Comparison of ENCODE assay signal across 14 cellular contexts in genomic region chr6:111799576-111800467, GRCh38.
DNase-seq lines count a peak whose midpoint lies in the region; ATAC-seq and TF ChIP-seq lines count a peak whose summit lies in the region.
"Had no signal": no experiment of that assay in that cellular context is flagged by ENCODE, and none has a peak within 500 bp of the region (broad histone marks: within the 10 kb centered on the region; RNA-seq: fewer than 3 reads in every experiment).

No MANE protein-coding gene starts in this region.

- H3K4me3 ChIP-seq in PC-9: no peak overlapping the region
- H3K4me3 ChIP-seq in epithelial cell of proximal tubule (ENCODE audit: low read depth, low read length): no peak overlapping the region
- peak overlapping the region in 2 of 4 donors; percentile 11 to 28 for H3K4me3 ChIP-seq in sigmoid colon
- H3K4me3 ChIP-seq: esophagus muscularis mucosa, pancreas, tibial artery had no signal

- peak overlapping the region; percentile 76 for H3K27ac Mint-ChIP-seq in activated CD4-positive, alpha-beta T cell treated with anti-CD3 and anti-CD28 coated beads, Interleukin-2, amount 10 ng/mL, durations not matched to agents 24 days and 14 days

- no peaks in the 10 kb centered on the region for H3K27me3 ChIP-seq in PC-9 (ENCODE audit: insufficient read depth, low read depth)
- no peaks in the 10 kb centered on the region for H3K27me3 ChIP-seq in sigmoid colon
- H3K27me3 ChIP-seq: esophagus muscularis mucosa, pancreas, tibial artery had no signal

- TF ChIP-seq CTCF in PC-9 (conservative IDR thresholded peaks at IDR 0.05) (no peak), epithelial cell of proximal tubule (conservative IDR thresholded peaks at IDR 0.05; ENCODE audit: low read depth, low read length) (peak; percentile 18), sigmoid colon (IDR thresholded peaks at IDR 0.05) (peak in 1 of 4 experiments; percentile 27)

- TF ChIP-seq EP300 in sigmoid colon (IDR thresholded peaks at IDR 0.05): no peak

- no peak overlapping the region for H3K4me3 Mint-ChIP-seq in activated CD4-positive, alpha-beta T cell treated with anti-CD3 and anti-CD28 coated beads, Interleukin-2, amount 10 ng/mL, durations not matched to agents 24 days and 14 days

- H3K27ac ChIP-seq in PC-9 (peak overlapping the region; percentile 74), sigmoid colon (peak overlapping the region in 3 of 4 donors; percentile 7 to 35 (median 35))
- H3K27ac ChIP-seq: esophagus muscularis mucosa, pancreas, tibial artery had no signal

- no peaks in the 10 kb centered on the region for H3K27me3 Mint-ChIP-seq in activated CD4-positive, alpha-beta T cell treated with anti-CD3 and anti-CD28 coated beads, Interleukin-2, amount 10 ng/mL, durations not matched to agents 24 days and 14 days

- POLR2A ChIA-PET in PC-9 (lab: Charles Lee; ENCODE audit: unreplicated experiment): no interaction called here

- H3K9me3 ChIP-seq in PC-9 (ENCODE audit: insufficient read depth, low read depth): 0 out of 2 replicates have a peak, but pooled peaks cover 4% of the 10 kb centered on the region
- H3K9me3 ChIP-seq in sigmoid colon: no peaks in the 10 kb centered on the region
- H3K9me3 ChIP-seq: esophagus muscularis mucosa, pancreas, tibial artery had no signal

- BruUV-seq in PC-9 (replicated peaks; lab: Mats Ljungman, UMichigan): no TSS peak

- DNase-seq in activated CD4-positive, alpha-beta T cell treated with anti-CD3 and anti-CD28 coated beads, Interleukin-2, amount 10 ng/mL, durations not matched to agents 24 days and 14 days: no peak
- DNase-seq in activated CD4-positive, alpha-beta T cell treated with anti-CD3 and anti-CD28 coated beads, Interleukin-2, amount 50 U/mL, for 48 hours: no peak
- no peak for DNase-seq in PC-9
- DNase-seq in epithelial cell of proximal tubule (ENCODE audit: low read depth): no peak
- no peak for DNase-seq in sigmoid colon
- DNase-seq in iPS-NIHi7 (ENCODE audit: extremely low spot score): no peak
- no peak for DNase-seq in NCI-H1694 treated with DMSO at 0.1 percent for 48 hours (lab: John Stamatoyannopoulos, UW)
- DNase-seq: activated CD4-positive, alpha-beta T cell treated with anti-CD3 and anti-CD28 coated beads for 1 hour; left colon; pancreas; SHP77; tibial artery had no signal

- CTCF ChIA-PET in PC-9 (lab: Charles Lee): interaction anchor here (0.6 to 0.7 kb wide), 2 partner anchors 18 to 81 kb away, joined by 3 read pairs; no protein-coding TSS in a partner anchor

- peaks cover 55% of the 10 kb centered on the region for H3K36me3 Mint-ChIP-seq in activated CD4-positive, alpha-beta T cell treated with anti-CD3 and anti-CD28 coated beads, Interleukin-2, amount 10 ng/mL, durations not matched to agents 24 days and 14 days (ENCODE audit: low read depth)

- no peak for ATAC-seq in GM18517 (IDR thresholded peaks at IDR 0.05; ENCODE audit: unreplicated experiment)
- ATAC-seq: left colon, pancreas had no signal

- peak overlapping the region; percentile 56; the same call in 1 of the 2 replicates for H3K4me2 ChIP-seq in PC-9

- H3K9me3 Mint-ChIP-seq in activated CD4-positive, alpha-beta T cell treated with anti-CD3 and anti-CD28 coated beads, Interleukin-2, amount 10 ng/mL, durations not matched to agents 24 days and 14 days: no peaks in the 10 kb centered on the region

- intact Hi-C loops in activated CD4-positive, alpha-beta T cell treated with anti-CD3 and anti-CD28 coated beads, Interleukin-2, amount 10 ng/mL, durations not matched to agents 24 days and 14 days (cut with micrococcal nuclease): loop anchor here (10.0 kb wide), 1 partner anchor 315 kb away; the partner anchor contains the start of gene REV3L
- intact Hi-C loops in PC-9 (cut with micrococcal nuclease; ENCODE audit: unreplicated experiment) (loop anchor here (2.0 to 5.0 kb wide), 3 partner anchors 72 to 197 kb away; partner anchors contain the start of gene FYN), sigmoid colon (cut with DNase I) (loop anchor here (5.0 kb wide), 1 partner anchor 72 kb away; the partner anchor contains the start of gene FYN)

- no peaks in the 10 kb centered on the region for H4K20me1 ChIP-seq in PC-9 (ENCODE audit: insufficient read depth)

- no peak overlapping the region for H2AFZ ChIP-seq in PC-9

- 81 to 87% methylated on average over 17 of the region's 17 CpGs for WGBS in sigmoid colon, 2 donors

- H3K9me2 ChIP-seq in PC-9 (ENCODE audit: insufficient read depth): no peaks in the 10 kb centered on the region

- TF ChIP-seq POLR2A in sigmoid colon (IDR thresholded peaks at IDR 0.05): no peak

- H3K79me2 ChIP-seq in PC-9 (ENCODE audit: low read depth): peaks cover 56% of the 10 kb centered on the region

- peaks cover 24% of the 10 kb centered on the region for H3F3A ChIP-seq in PC-9 (ENCODE audit: insufficient read depth, low read depth)

- H3K4me1 ChIP-seq in PC-9 (replicated peaks; ENCODE audit: insufficient read depth): peaks cover 73% of the 10 kb centered on the region
- peaks cover 0 to 31% (median 21%) of the 10 kb centered on the region in 4 donors for H3K4me1 ChIP-seq in sigmoid colon
- H3K4me1 ChIP-seq: pancreas had no signal

- H3K36me3 ChIP-seq in PC-9 (ENCODE audit: low read depth): peaks cover 10% of the 10 kb centered on the region; the same call in 1 of the 2 replicates
- no peaks in the 10 kb centered on the region for H3K36me3 ChIP-seq in sigmoid colon
- H3K36me3 ChIP-seq: esophagus muscularis mucosa, pancreas, tibial artery had no signal

- H3K4me1 Mint-ChIP-seq in activated CD4-positive, alpha-beta T cell treated with anti-CD3 and anti-CD28 coated beads, Interleukin-2, amount 10 ng/mL, durations not matched to agents 24 days and 14 days: peaks cover 76% of the 10 kb centered on the region
